ENCODE assay signal across 20 cellular contexts in genomic region chrX:128616933-128617332, GRCh38.
"Had no signal": no experiment of that assay in that cellular context is flagged by ENCODE, and none has a peak within 500 bp of the region (broad histone marks: within the 10 kb centered on the region; RNA-seq: fewer than 3 reads in every experiment).

No MANE protein-coding gene starts in this region.

- H3K27ac ChIP-seq: adrenal gland, VCaP had no signal

- H3K4me3 ChIP-seq: adrenal gland had no signal

- ATAC-seq: activated CD8-positive, alpha-beta T cell treated with anti-CD3 and anti-CD28 coated beads for 36 hours; activated T-cell treated with anti-CD3 and anti-CD28 coated beads, Interleukin-2, amount 50 U/mL, for 72 hours had no signal

- DNase-seq: activated CD4-positive, alpha-beta T cell treated with anti-CD3 and anti-CD28 coated beads, Interleukin-2, amount 50 U/mL, for 1 hour; activated CD4-positive, CD25-positive, alpha-beta regulatory T cell; activated CD8-positive, alpha-beta memory T cell treated with anti-CD3 and anti-CD28 coated beads, Interleukin-2, amount 50 U/mL, for 4 hours; activated CD8-positive, alpha-beta T cell treated with anti-CD3 and anti-CD28 coated beads for 36 hours; activated naive CD4-positive, alpha-beta T cell treated with anti-CD3 and anti-CD28 coated beads, Interleukin-2, amount 50 U/mL, for 16 hours; activated naive CD8-positive, alpha-beta T cell treated with anti-CD3 and anti-CD28 coated beads, Interleukin-2, amount 10 ng/mL, durations not matched to agents 7 days and 5 days; activated T-cell treated with anti-CD3 and anti-CD28 coated beads, Interleukin-2, amount 50 U/mL, for 72 hours; anterior cingulate cortex; central memory CD4-positive, alpha-beta T cell; NCI-H1105 treated with DMSO at 0.1 percent for 48 hours; NCI-H1436 treated with DMSO at 0.1 percent for 48 hours; NCI-H187; NCI-H2081; NCI-H446; NCI-H524; SIG-M5; T-helper 2 cell; T1000 had no signal

- H3K9me3 ChIP-seq: adrenal gland had no signal

- H3K36me3 ChIP-seq: adrenal gland had no signal

- H3K27me3 ChIP-seq: adrenal gland had no signal

- H3K4me1 ChIP-seq: adrenal gland had no signal
